In the genomic region with DNA sequence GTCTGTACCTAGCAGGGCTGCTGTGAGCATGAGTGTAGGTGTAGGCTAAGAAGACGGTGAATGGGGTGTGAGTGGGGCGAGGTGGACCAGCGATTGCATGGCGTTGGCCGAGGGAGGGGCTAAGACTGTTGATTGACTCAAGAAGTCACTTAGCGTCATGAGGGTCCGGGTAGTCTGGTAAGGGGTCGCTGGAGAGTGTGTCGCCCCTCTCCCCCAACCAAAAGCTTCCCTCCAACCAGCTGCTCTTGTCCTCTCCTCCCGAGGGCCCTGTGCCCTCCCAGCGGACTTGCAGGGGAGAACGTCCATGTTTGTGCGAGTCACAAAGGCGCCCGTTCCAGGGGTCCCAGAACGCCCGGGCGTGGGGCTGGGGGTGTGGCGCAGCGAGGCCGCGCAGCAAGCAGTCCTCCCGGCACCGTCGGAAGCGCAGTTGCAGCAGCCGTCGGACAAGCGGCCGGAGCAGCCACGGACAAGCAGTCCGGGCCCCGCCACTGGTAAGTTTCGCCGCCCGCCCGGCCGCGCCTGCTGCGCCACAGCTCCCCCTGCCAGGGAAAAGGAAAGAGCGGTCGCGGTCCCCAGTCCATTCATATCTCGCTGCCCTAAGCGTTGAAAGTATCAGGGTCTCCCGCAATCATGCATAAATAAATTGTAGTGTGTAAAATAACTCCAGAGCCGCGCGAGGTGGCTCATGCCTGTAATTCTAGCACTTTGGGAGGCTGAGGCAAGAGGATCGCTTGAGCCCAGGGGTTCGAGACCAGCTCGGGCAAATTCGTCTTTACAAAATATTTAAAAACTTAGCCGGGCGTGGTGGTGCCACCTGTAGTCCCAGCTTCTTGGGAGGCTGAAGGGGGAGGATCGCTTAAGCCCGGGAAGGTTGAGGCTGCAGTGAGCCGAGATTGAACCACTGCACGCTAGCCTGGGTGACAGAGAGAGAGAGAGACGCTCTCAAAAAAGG, we compare ENCODE assay signal across 2 cellular contexts.
TF ChIP-seq lines count a peak whose summit lies in the region.

A gene (plus strand): TSS at position 373 of the 952 bp plus-strand sequence. CDS start 5,968 bp downstream, outside the sequence.

TF ChIP-seq in WTC11, 78 proteins besides CTCF, POLR2A, EP300 and RAD21 (continues in another document):
- no peak for TF ChIP-seq IRF2 (CRISPR knock-in tag; IDR thresholded peaks at IDR 0.05; ENCODE audit: borderline replicate concordance, low read depth)
- TF ChIP-seq GABPB1 (CRISPR knock-in tag; IDR thresholded peaks at IDR 0.05) = no peak
- TF ChIP-seq, protein P1, sequence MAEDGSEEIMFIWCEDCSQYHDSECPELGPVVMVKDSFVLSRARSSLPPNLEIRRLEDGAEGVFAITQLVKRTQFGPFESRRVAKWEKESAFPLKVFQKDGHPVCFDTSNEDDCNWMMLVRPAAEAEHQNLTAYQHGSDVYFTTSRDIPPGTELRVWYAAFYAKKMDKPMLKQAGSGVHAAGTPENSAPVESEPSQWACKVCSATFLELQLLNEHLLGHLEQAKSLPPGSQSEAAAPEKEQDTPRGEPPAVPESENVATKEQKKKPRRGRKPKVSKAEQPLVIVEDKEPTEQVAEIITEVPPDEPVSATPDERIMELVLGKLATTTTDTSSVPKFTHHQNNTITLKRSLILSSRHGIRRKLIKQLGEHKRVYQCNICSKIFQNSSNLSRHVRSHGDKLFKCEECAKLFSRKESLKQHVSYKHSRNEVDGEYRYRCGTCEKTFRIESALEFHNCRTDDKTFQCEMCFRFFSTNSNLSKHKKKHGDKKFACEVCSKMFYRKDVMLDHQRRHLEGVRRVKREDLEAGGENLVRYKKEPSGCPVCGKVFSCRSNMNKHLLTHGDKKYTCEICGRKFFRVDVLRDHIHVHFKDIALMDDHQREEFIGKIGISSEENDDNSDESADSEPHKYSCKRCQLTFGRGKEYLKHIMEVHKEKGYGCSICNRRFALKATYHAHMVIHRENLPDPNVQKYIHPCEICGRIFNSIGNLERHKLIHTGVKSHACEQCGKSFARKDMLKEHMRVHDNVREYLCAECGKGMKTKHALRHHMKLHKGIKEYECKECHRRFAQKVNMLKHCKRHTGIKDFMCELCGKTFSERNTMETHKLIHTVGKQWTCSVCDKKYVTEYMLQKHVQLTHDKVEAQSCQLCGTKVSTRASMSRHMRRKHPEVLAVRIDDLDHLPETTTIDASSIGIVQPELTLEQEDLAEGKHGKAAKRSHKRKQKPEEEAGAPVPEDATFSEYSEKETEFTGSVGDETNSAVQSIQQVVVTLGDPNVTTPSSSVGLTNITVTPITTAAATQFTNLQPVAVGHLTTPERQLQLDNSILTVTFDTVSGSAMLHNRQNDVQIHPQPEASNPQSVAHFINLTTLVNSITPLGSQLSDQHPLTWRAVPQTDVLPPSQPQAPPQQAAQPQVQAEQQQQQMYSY (CRISPR knock-in tag; IDR thresholded peaks at IDR 0.05) = no peak
- TF ChIP-seq, protein P2, sequence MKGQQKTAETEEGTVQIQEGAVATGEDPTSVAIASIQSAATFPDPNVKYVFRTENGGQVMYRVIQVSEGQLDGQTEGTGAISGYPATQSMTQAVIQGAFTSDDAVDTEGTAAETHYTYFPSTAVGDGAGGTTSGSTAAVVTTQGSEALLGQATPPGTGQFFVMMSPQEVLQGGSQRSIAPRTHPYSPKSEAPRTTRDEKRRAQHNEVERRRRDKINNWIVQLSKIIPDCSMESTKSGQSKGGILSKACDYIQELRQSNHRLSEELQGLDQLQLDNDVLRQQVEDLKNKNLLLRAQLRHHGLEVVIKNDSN (CRISPR knock-in tag; IDR thresholded peaks at IDR 0.05) = 0 out of 2 replicates have a peak, but pooled peaks have one; percentile 17
- no peak for TF ChIP-seq TP53 (CRISPR knock-in tag; IDR thresholded peaks at IDR 0.05)
- peak; percentile 73; the same call in 1 of the 2 replicates for TF ChIP-seq MYBL2 (CRISPR knock-in tag; IDR thresholded peaks at IDR 0.05)
- TF ChIP-seq ZNF416 (CRISPR knock-in tag; IDR thresholded peaks at IDR 0.05) = no peak
- TF ChIP-seq ZNF396 (CRISPR knock-in tag; IDR thresholded peaks at IDR 0.05; ENCODE audit: borderline replicate concordance) = no peak
- TF ChIP-seq ETV6 (CRISPR knock-in tag; IDR thresholded peaks at IDR 0.05) = no peak
- no peak for TF ChIP-seq JAZF1 (CRISPR knock-in tag; IDR thresholded peaks at IDR 0.05)
- no peak for TF ChIP-seq SMAD3 (CRISPR knock-in tag; IDR thresholded peaks at IDR 0.05; ENCODE audit: borderline replicate concordance)
- TF ChIP-seq, protein P3, sequence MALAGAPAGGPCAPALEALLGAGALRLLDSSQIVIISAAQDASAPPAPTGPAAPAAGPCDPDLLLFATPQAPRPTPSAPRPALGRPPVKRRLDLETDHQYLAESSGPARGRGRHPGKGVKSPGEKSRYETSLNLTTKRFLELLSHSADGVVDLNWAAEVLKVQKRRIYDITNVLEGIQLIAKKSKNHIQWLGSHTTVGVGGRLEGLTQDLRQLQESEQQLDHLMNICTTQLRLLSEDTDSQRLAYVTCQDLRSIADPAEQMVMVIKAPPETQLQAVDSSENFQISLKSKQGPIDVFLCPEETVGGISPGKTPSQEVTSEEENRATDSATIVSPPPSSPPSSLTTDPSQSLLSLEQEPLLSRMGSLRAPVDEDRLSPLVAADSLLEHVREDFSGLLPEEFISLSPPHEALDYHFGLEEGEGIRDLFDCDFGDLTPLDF (CRISPR knock-in tag; IDR thresholded peaks at IDR 0.05) = no peak
- no peak for TF ChIP-seq NFYB (CRISPR knock-in tag; conservative IDR thresholded peaks at IDR 0.05; ENCODE audit: low read depth)
- TF ChIP-seq, protein P4, sequence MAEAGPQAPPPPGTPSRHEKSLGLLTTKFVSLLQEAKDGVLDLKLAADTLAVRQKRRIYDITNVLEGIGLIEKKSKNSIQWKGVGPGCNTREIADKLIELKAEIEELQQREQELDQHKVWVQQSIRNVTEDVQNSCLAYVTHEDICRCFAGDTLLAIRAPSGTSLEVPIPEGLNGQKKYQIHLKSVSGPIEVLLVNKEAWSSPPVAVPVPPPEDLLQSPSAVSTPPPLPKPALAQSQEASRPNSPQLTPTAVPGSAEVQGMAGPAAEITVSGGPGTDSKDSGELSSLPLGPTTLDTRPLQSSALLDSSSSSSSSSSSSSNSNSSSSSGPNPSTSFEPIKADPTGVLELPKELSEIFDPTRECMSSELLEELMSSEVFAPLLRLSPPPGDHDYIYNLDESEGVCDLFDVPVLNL (CRISPR knock-in tag; IDR thresholded peaks at IDR 0.05; ENCODE audit: borderline replicate concordance, low read depth) = no peak
- TF ChIP-seq, protein P5, sequence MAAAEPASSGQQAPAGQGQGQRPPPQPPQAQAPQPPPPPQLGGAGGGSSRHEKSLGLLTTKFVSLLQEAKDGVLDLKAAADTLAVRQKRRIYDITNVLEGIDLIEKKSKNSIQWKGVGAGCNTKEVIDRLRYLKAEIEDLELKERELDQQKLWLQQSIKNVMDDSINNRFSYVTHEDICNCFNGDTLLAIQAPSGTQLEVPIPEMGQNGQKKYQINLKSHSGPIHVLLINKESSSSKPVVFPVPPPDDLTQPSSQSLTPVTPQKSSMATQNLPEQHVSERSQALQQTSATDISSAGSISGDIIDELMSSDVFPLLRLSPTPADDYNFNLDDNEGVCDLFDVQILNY (CRISPR knock-in tag; IDR thresholded peaks at IDR 0.05) = no peak
- TF ChIP-seq ZNF423 (CRISPR knock-in tag; IDR thresholded peaks at IDR 0.05) = peak; percentile 85
- no peak for TF ChIP-seq NR2C2 (CRISPR knock-in tag; IDR thresholded peaks at IDR 0.05)

TF ChIP-seq in H1, 55 proteins besides CTCF, POLR2A, EP300 and RAD21 (continues in another document):
- TF ChIP-seq SRF (IDR thresholded peaks at IDR 0.05; ENCODE audit: low read depth, low read length) (no peak), FOSL1 (IDR thresholded peaks at IDR 0.05; ENCODE audit: insufficient read depth, low read depth, low read length) (no peak), TAF1 (IDR thresholded peaks at IDR 0.05; ENCODE audit: low read depth, low read length) (peak; percentile 58), SAP30 (IDR thresholded peaks at IDR 0.05; ENCODE audit: insufficient read depth, insufficient replicate concordance, low read length) (no peak), HDAC2 (IDR thresholded peaks at IDR 0.05; ENCODE audit: borderline replicate concordance in 1 of 2, low read depth in 2 of 2, low read length in 2 of 2) (peak; percentile 38 to 47; a peak in 1 of 4 replicates), CHD1 (IDR thresholded peaks at IDR 0.05; ENCODE audit: low read depth, low read length) (no peak), RBBP5 (IDR thresholded peaks at IDR 0.05; ENCODE audit: borderline replicate concordance, low read depth, low read length) (peak; percentile 55; the same call in 1 of the 2 replicates), EGR1 (IDR thresholded peaks at IDR 0.05; ENCODE audit: borderline replicate concordance, low read depth, low read length) (no peak), CBX8 (IDR thresholded peaks at IDR 0.05; ENCODE audit: borderline replicate concordance, low read depth, low read length) (no peak), NRF1 (IDR thresholded peaks at IDR 0.05; ENCODE audit: low read depth, low read length) (no peak), JUND (IDR thresholded peaks at IDR 0.05; ENCODE audit: low read length) (no peak), ZNF274 (IDR thresholded peaks at IDR 0.05; ENCODE audit: borderline replicate concordance, extremely low read depth, low read length) (no peak), SP1 (IDR thresholded peaks at IDR 0.05; ENCODE audit: low read depth, low read length) (no peak), BACH1 (IDR thresholded peaks at IDR 0.05; ENCODE audit: low read length) (no peak), TEAD4 (IDR thresholded peaks at IDR 0.05; ENCODE audit: low read depth, low read length) (no peak), CREB1 (IDR thresholded peaks at IDR 0.05) (no peak), BCL11A (IDR thresholded peaks at IDR 0.05; ENCODE audit: low read depth in 2 of 2, low read length in 2 of 2) (no peak), TCF12 (IDR thresholded peaks at IDR 0.05; ENCODE audit: low read depth, low read length) (no peak), HDAC6 (IDR thresholded peaks at IDR 0.05; ENCODE audit: low read depth, low read length) (no peak), SIN3A (conservative IDR thresholded peaks at IDR 0.05 in 1 of 2, IDR thresholded peaks at IDR 0.05 in 1 of 2; ENCODE audit: low read depth in 1 of 2, low read length in 2 of 2) (no peak), SUZ12 (IDR thresholded peaks at IDR 0.05; ENCODE audit: low read length) (no peak), KDM4A (IDR thresholded peaks at IDR 0.05; ENCODE audit: low read depth, low read length, severe bottlenecking) (peak; percentile 78), POU5F1 (IDR thresholded peaks at IDR 0.05; ENCODE audit: low read depth, low read length) (no peak), RNF2 (IDR thresholded peaks at IDR 0.05; ENCODE audit: borderline replicate concordance, low read depth, low read length, missing control alignments, poor library complexity, severe bottlenecking) (no peak), CTBP2 (IDR thresholded peaks at IDR 0.05; ENCODE audit: borderline replicate concordance, insufficient read depth, insufficient read length, low read length) (no peak), BRCA1 (IDR thresholded peaks at IDR 0.05; ENCODE audit: low read depth, low read length) (no peak), SIX5 (IDR thresholded peaks at IDR 0.05; ENCODE audit: low read depth, low read length) (no peak), ASH2L (IDR thresholded peaks at IDR 0.05; ENCODE audit: low read length) (peak; percentile 86), NANOG (IDR thresholded peaks at IDR 0.05; ENCODE audit: insufficient read depth, low read depth, low read length, poor library complexity, severe bottlenecking) (no peak), RXRA (IDR thresholded peaks at IDR 0.05; ENCODE audit: insufficient read depth, low read depth, low read length) (no peak), EZH2 (IDR thresholded peaks at IDR 0.05; ENCODE audit: low read depth, low read length, severe bottlenecking) (no peak), CHD2 (IDR thresholded peaks at IDR 0.05; ENCODE audit: low read length) (0 out of 2 replicates have a peak, but pooled peaks have one; percentile 15), SP4 (IDR thresholded peaks at IDR 0.05; ENCODE audit: low read length) (0 out of 2 replicates have a peak, but pooled peaks have one; percentile 29), CBX5 (IDR thresholded peaks at IDR 0.05; ENCODE audit: low read depth, low read length) (no peak), TBP (IDR thresholded peaks at IDR 0.05; ENCODE audit: low read depth, low read length) (0 out of 2 replicates have a peak, but pooled peaks have one; percentile 7), JUN (IDR thresholded peaks at IDR 0.05; ENCODE audit: low read depth, low read length) (no peak), TAF7 (optimal IDR thresholded peaks at IDR 0.05; ENCODE audit: borderline replicate concordance, low read depth, low read length) (peak; percentile 30), MAFK (IDR thresholded peaks at IDR 0.05; ENCODE audit: low read depth, low read length) (no peak), PHF8 (conservative IDR thresholded peaks at IDR 0.05; ENCODE audit: low read depth, low read length) (peak; percentile 75), KDM1A (IDR thresholded peaks at IDR 0.05; ENCODE audit: borderline replicate concordance, low read length) (no peak; the same call in 1 of the 2 replicates), GTF2F1 (IDR thresholded peaks at IDR 0.05; ENCODE audit: borderline replicate concordance, low read depth, low read length) (no peak), YY1 (IDR thresholded peaks at IDR 0.05; ENCODE audit: low read depth, low read length) (peak; percentile 28; the same call in 1 of the 2 replicates), SP2 (IDR thresholded peaks at IDR 0.05; ENCODE audit: low read length) (no peak)
- TF ChIP-seq, protein P6, sequence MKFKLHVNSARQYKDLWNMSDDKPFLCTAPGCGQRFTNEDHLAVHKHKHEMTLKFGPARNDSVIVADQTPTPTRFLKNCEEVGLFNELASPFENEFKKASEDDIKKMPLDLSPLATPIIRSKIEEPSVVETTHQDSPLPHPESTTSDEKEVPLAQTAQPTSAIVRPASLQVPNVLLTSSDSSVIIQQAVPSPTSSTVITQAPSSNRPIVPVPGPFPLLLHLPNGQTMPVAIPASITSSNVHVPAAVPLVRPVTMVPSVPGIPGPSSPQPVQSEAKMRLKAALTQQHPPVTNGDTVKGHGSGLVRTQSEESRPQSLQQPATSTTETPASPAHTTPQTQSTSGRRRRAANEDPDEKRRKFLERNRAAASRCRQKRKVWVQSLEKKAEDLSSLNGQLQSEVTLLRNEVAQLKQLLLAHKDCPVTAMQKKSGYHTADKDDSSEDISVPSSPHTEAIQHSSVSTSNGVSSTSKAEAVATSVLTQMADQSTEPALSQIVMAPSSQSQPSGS (IDR thresholded peaks at IDR 0.05; ENCODE audit: low read length) = no peak
- TF ChIP-seq, protein P7, sequence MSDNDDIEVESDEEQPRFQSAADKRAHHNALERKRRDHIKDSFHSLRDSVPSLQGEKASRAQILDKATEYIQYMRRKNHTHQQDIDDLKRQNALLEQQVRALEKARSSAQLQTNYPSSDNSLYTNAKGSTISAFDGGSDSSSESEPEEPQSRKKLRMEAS (IDR thresholded peaks at IDR 0.05) = peak; percentile 17; the same call in 1 of the 2 replicates
- TF ChIP-seq, protein P8, sequence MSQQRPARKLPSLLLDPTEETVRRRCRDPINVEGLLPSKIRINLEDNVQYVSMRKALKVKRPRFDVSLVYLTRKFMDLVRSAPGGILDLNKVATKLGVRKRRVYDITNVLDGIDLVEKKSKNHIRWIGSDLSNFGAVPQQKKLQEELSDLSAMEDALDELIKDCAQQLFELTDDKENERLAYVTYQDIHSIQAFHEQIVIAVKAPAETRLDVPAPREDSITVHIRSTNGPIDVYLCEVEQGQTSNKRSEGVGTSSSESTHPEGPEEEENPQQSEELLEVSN (IDR thresholded peaks at IDR 0.05) = no peak
- TF ChIP-seq, protein P9, sequence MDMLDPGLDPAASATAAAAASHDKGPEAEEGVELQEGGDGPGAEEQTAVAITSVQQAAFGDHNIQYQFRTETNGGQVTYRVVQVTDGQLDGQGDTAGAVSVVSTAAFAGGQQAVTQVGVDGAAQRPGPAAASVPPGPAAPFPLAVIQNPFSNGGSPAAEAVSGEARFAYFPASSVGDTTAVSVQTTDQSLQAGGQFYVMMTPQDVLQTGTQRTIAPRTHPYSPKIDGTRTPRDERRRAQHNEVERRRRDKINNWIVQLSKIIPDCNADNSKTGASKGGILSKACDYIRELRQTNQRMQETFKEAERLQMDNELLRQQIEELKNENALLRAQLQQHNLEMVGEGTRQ (IDR thresholded peaks at IDR 0.05; ENCODE audit: low read length) = no peak
